ENCODE assay signal across 14 cellular contexts in genomic region chr1:16068356-16069270, GRCh38. TPM values are rescaled to one million over a fixed set of nuclear protein-coding genes. Genes with fewer than 3 reads are reported as not detected.
DNase-seq lines count a peak whose midpoint lies in the region; ATAC-seq and TF ChIP-seq lines count a peak whose summit lies in the region.
"Had no signal": no experiment of that assay in that cellular context is flagged by ENCODE, and none has a peak within 500 bp of the region (broad histone marks: within the 10 kb centered on the region; RNA-seq: fewer than 3 reads in every experiment).

No MANE protein-coding gene starts in this region.

- H3K9ac ChIP-seq in liver (ENCODE audit: low read depth in 1 of 2, low read length in 2 of 2) (no peak overlapping the region), endodermal cell (ENCODE audit: extremely low read depth, low read length, poor library complexity, severe bottlenecking) (no peak overlapping the region)

- H3K36me3 ChIP-seq in liver (ENCODE audit: control insufficient read depth in 4 of 4, insufficient read depth in 3 of 4, low read depth in 1 of 4, low read length in 3 of 4) (no peaks in the 10 kb centered on the region), endodermal cell (ENCODE audit: control insufficient read depth, insufficient read depth, low read length) (no peaks in the 10 kb centered on the region)
- H3K36me3 ChIP-seq: colonic mucosa had no signal

- no peak for ATAC-seq in activated naive CD8-positive, alpha-beta T cell treated with anti-CD3 and anti-CD28 coated beads, Interleukin-2, amount 10 ng/mL, durations not matched to agents 7 days and 5 days (ENCODE audit: low read depth)
- ATAC-seq: activated T-cell treated with anti-CD3 and anti-CD28 coated beads, Interleukin-2, amount 50 U/mL, for 4 hours had no signal

- H3K9me3 ChIP-seq in liver (ENCODE audit: control insufficient read depth in 4 of 4, low read length in 3 of 4) (no peaks in the 10 kb centered on the region), endodermal cell (ENCODE audit: control insufficient read depth, low read length) (no peaks in the 10 kb centered on the region)
- H3K9me3 ChIP-seq: colonic mucosa had no signal

- POLR2A ChIA-PET in activated naive CD8-positive, alpha-beta T cell treated with anti-CD3 and anti-CD28 coated beads, Interleukin-2, amount 10 ng/mL, durations not matched to agents 7 days and 5 days (lab: Charles Lee) = interaction anchor here (3.2 kb wide), 1 partner anchor 11 kb away, joined by 11 read pairs; no protein-coding TSS in a partner anchor

- no peak for TF ChIP-seq RAD21 in liver (IDR thresholded peaks at IDR 0.05)

- peaks cover 1% of the 10 kb centered on the region for H3K36me3 Mint-ChIP-seq in activated naive CD8-positive, alpha-beta T cell treated with anti-CD3 and anti-CD28 coated beads, Interleukin-2, amount 10 ng/mL, durations not matched to agents 7 days and 5 days
- H3K36me3 Mint-ChIP-seq in activated naive CD8-positive, alpha-beta T cell treated with anti-CD3 and anti-CD28 coated beads for 36 hours = no peaks in the 10 kb centered on the region
- H3K36me3 Mint-ChIP-seq in endodermal cell (ENCODE audit: low read depth) = no peaks in the 10 kb centered on the region

- H3K27me3 ChIP-seq in liver (ENCODE audit: control insufficient read depth in 4 of 4, insufficient read depth in 4 of 4, low read length in 3 of 4) = no peaks in the 10 kb centered on the region
- H3K27me3 ChIP-seq in endodermal cell (ENCODE audit: control insufficient read depth, insufficient read depth, low read length, poor library complexity, severe bottlenecking) = peaks cover 10% of the 10 kb centered on the region

- no peaks in the 10 kb centered on the region for H3K9me3 Mint-ChIP-seq in activated naive CD8-positive, alpha-beta T cell treated with anti-CD3 and anti-CD28 coated beads, Interleukin-2, amount 10 ng/mL, durations not matched to agents 7 days and 5 days
- H3K9me3 Mint-ChIP-seq in activated naive CD8-positive, alpha-beta T cell treated with anti-CD3 and anti-CD28 coated beads for 36 hours = no peaks in the 10 kb centered on the region
- H3K9me3 Mint-ChIP-seq in endodermal cell = no peaks in the 10 kb centered on the region
- H3K9me3 Mint-ChIP-seq: activated T-cell treated with anti-CD3 and anti-CD28 coated beads, Interleukin-2, amount 50 U/mL, for 4 hours; nephron progenitor cell had no signal

- TF ChIP-seq CTCF in liver (IDR thresholded peaks at IDR 0.05; ENCODE audit: low read depth, low read length, missing input control) = no peak
- no peak for TF ChIP-seq CTCF in endodermal cell (conservative IDR thresholded peaks at IDR 0.05)

- H3K4me1 Mint-ChIP-seq in activated naive CD8-positive, alpha-beta T cell treated with anti-CD3 and anti-CD28 coated beads, Interleukin-2, amount 10 ng/mL, durations not matched to agents 7 days and 5 days = peaks cover 57% of the 10 kb centered on the region
- H3K4me1 Mint-ChIP-seq in activated naive CD8-positive, alpha-beta T cell treated with anti-CD3 and anti-CD28 coated beads for 36 hours = peaks cover 7% of the 10 kb centered on the region
- peaks cover 17% of the 10 kb centered on the region for H3K4me1 Mint-ChIP-seq in endodermal cell

- 53% methylated on average over 11 of the region's 11 CpGs for WGBS in liver
- 75 to 79% methylated on average over 7 to 11 of the region's 11 CpGs for WGBS in endodermal cell (ENCODE audit: insufficient coverage in 1 of 2, insufficient read length in 1 of 2), 2 experiments

- H3K27ac ChIP-seq in liver (ENCODE audit: low read depth in 1 of 2, low read length in 2 of 2) (peak overlapping the region; percentile 32 to 70), endodermal cell (ENCODE audit: low read depth, low read length) (no peak overlapping the region)
- H3K27ac ChIP-seq: colonic mucosa, HL-60 had no signal

- no peak overlapping the region for H3K4me3 Mint-ChIP-seq in activated naive CD8-positive, alpha-beta T cell treated with anti-CD3 and anti-CD28 coated beads, Interleukin-2, amount 10 ng/mL, durations not matched to agents 7 days and 5 days
- no peak overlapping the region for H3K4me3 Mint-ChIP-seq in activated naive CD8-positive, alpha-beta T cell treated with anti-CD3 and anti-CD28 coated beads for 36 hours
- H3K4me3 Mint-ChIP-seq in endodermal cell = no peak overlapping the region
- H3K4me3 Mint-ChIP-seq: activated T-cell treated with anti-CD3 and anti-CD28 coated beads, Interleukin-2, amount 50 U/mL, for 4 hours had no signal

- DNase-seq in activated naive CD8-positive, alpha-beta T cell treated with anti-CD3 and anti-CD28 coated beads, Interleukin-2, amount 10 ng/mL, durations not matched to agents 7 days and 5 days = no peak
- no peak for DNase-seq in activated naive CD8-positive, alpha-beta T cell treated with anti-CD3 and anti-CD28 coated beads for 36 hours
- peak; percentile 31 for DNase-seq in dermis blood vessel endothelial cell
- no peak for DNase-seq in SW480 (ENCODE audit: low spot score)
- no peak for DNase-seq in COLO668 (lab: John Stamatoyannopoulos, UW; ENCODE audit: unreplicated experiment)
- no peak for DNase-seq in OCI-M2 (lab: John Stamatoyannopoulos, UW; ENCODE audit: unreplicated experiment)
- no peak for DNase-seq in endodermal cell
- DNase-seq: activated T-cell treated with anti-CD3 and anti-CD28 coated beads, Interleukin-2, amount 50 U/mL, for 4 hours; colonic mucosa; NCI-H1436; nephron progenitor cell; stimulated activated CD4-positive, alpha-beta T cell treated with anti-CD3 and anti-CD28 coated beads, Interleukin-4, amount 100 ng/mL, for 1 hour had no signal

- peaks cover 17% of the 10 kb centered on the region for H3K27me3 Mint-ChIP-seq in activated naive CD8-positive, alpha-beta T cell treated with anti-CD3 and anti-CD28 coated beads, Interleukin-2, amount 10 ng/mL, durations not matched to agents 7 days and 5 days
- peaks cover 32% of the 10 kb centered on the region for H3K27me3 Mint-ChIP-seq in activated naive CD8-positive, alpha-beta T cell treated with anti-CD3 and anti-CD28 coated beads for 36 hours
- peaks cover 39% of the 10 kb centered on the region for H3K27me3 Mint-ChIP-seq in endodermal cell (ENCODE audit: insufficient read depth)

- peak overlapping the region; percentile 42 for H3K27ac Mint-ChIP-seq in activated naive CD8-positive, alpha-beta T cell treated with anti-CD3 and anti-CD28 coated beads, Interleukin-2, amount 10 ng/mL, durations not matched to agents 7 days and 5 days
- H3K27ac Mint-ChIP-seq in activated naive CD8-positive, alpha-beta T cell treated with anti-CD3 and anti-CD28 coated beads for 36 hours = no peak overlapping the region
- H3K27ac Mint-ChIP-seq in endodermal cell = no peak overlapping the region
- H3K27ac Mint-ChIP-seq: nephron progenitor cell had no signal

- peaks cover 16 to 31% (median 19%) of the 10 kb centered on the region in 4 donors for H3K4me1 ChIP-seq in liver (ENCODE audit: control insufficient read depth in 4 of 4, insufficient read depth in 4 of 4, low read length in 3 of 4)
- no peaks in the 10 kb centered on the region for H3K4me1 ChIP-seq in endodermal cell (ENCODE audit: control insufficient read depth, insufficient read depth, low read length)

- H3K4me3 ChIP-seq in liver (ENCODE audit: low read depth in 1 of 3, low read length in 3 of 3) (no peak overlapping the region), endodermal cell (ENCODE audit: low read length) (no peak overlapping the region)
- H3K4me3 ChIP-seq: colonic mucosa had no signal

TF ChIP-seq in liver, 16 proteins besides CTCF, POLR2A, EP300 and RAD21:
- no peak for TF ChIP-seq JUND (IDR thresholded peaks at IDR 0.05)
- TF ChIP-seq ATF3 (IDR thresholded peaks at IDR 0.05) = no peak
- TF ChIP-seq RXRA (IDR thresholded peaks at IDR 0.05) = peak; percentile 8 to 33
- peak; percentile 21 for TF ChIP-seq SP1 (IDR thresholded peaks at IDR 0.05)
- TF ChIP-seq HNF4A (conservative IDR thresholded peaks at IDR 0.05) = peak; percentile 22 to 44
- TF ChIP-seq YY1 (IDR thresholded peaks at IDR 0.05) = no peak

RNA-seq across cellular contexts. Expression of gene FAM131C, which starts 4.8 kb away (rescaled TPM):
- total RNA-seq in activated naive CD8-positive, alpha-beta T cell treated with anti-CD3 and anti-CD28 coated beads, Interleukin-2, amount 10 ng/mL, durations not matched to agents 7 days and 5 days = 1 to 10 TPM; 3.3 to 4.1 TPM
- under 1 TPM; 0.34 to 0.45 TPM for total RNA-seq in activated naive CD8-positive, alpha-beta T cell treated with anti-CD3 and anti-CD28 coated beads for 36 hours
- total RNA-seq in dermis blood vessel endothelial cell (not detected in 2 replicates), liver (not detected), endodermal cell (1 to 10 TPM in 1 of 2 donors, under 1 TPM in 1; 0.66 to 2.5 TPM)
- polyA plus RNA-seq in liver = under 1 TPM; 0.05 to 0.92 TPM
- 3.7 TPM for polyA plus RNA-seq in endodermal cell (2013, experiment 1 of 2)
- polyA plus RNA-seq in endodermal cell (2013, experiment 2 of 2) = 2.4 TPM

RNA-seq across cellular contexts. Expression of gene CLCNKB, which starts 25.0 kb away (rescaled TPM):
- total RNA-seq in activated naive CD8-positive, alpha-beta T cell treated with anti-CD3 and anti-CD28 coated beads, Interleukin-2, amount 10 ng/mL, durations not matched to agents 7 days and 5 days = not detected
- not detected for total RNA-seq in activated naive CD8-positive, alpha-beta T cell treated with anti-CD3 and anti-CD28 coated beads for 36 hours
- total RNA-seq in dermis blood vessel endothelial cell (0.34 TPM in 1 of 2 replicates, not detected in the other), liver (not detected), endodermal cell (1 to 10 TPM; 3.6 to 3.7 TPM)
- not detected for polyA plus RNA-seq in liver
- 3.4 TPM for polyA plus RNA-seq in endodermal cell (2013, experiment 1 of 2)
- 2.0 TPM for polyA plus RNA-seq in endodermal cell (2013, experiment 2 of 2)
- total RNA-seq: activated T-cell treated with anti-CD3 and anti-CD28 coated beads, Interleukin-2, amount 50 U/mL, for 4 hours had no signal

RNA-seq across cellular contexts. Expression of gene CLCNKA, which starts 46.8 kb away (rescaled TPM):
- total RNA-seq in activated naive CD8-positive, alpha-beta T cell treated with anti-CD3 and anti-CD28 coated beads, Interleukin-2, amount 10 ng/mL, durations not matched to agents 7 days and 5 days = not detected
- not detected for total RNA-seq in activated naive CD8-positive, alpha-beta T cell treated with anti-CD3 and anti-CD28 coated beads for 36 hours
- total RNA-seq in dermis blood vessel endothelial cell (not detected in 2 replicates), liver (not detected), endodermal cell (1 to 10 TPM; 3.2 to 3.5 TPM)
- polyA plus RNA-seq in liver = not detected
- polyA plus RNA-seq in endodermal cell (2013, experiment 1 of 2) = 0.18 TPM
- 0.37 TPM for polyA plus RNA-seq in endodermal cell (2013, experiment 2 of 2)
- total RNA-seq: activated T-cell treated with anti-CD3 and anti-CD28 coated beads, Interleukin-2, amount 50 U/mL, for 4 hours had no signal

RNA-seq across cellular contexts. Expression of gene HSPB7, which starts 50.8 kb away (rescaled TPM):
- total RNA-seq in activated naive CD8-positive, alpha-beta T cell treated with anti-CD3 and anti-CD28 coated beads, Interleukin-2, amount 10 ng/mL, durations not matched to agents 7 days and 5 days = not detected
- total RNA-seq in activated naive CD8-positive, alpha-beta T cell treated with anti-CD3 and anti-CD28 coated beads for 36 hours = not detected
- total RNA-seq in dermis blood vessel endothelial cell (not detected in 2 replicates), liver (under 1 TPM; 0.28 to 0.42 TPM), endodermal cell (under 1 TPM in 1 of 2 donors, not detected in 1; 0.15 TPM)
- 1 to 10 TPM in 1 of 2 donors, under 1 TPM in 1; 0.28 to 1.4 TPM for polyA plus RNA-seq in liver
- polyA plus RNA-seq in endodermal cell (2013, experiment 1 of 2) = 0.18 TPM
- polyA plus RNA-seq in endodermal cell (2013, experiment 2 of 2) = not detected
